Comparison of ENCODE assay signal across 9 cellular contexts in genomic region chr14:93081875-93082570, GRCh38. TPM values are rescaled to one million over a fixed set of nuclear protein-coding genes. Genes with fewer than 3 reads are reported as not detected.
A peak's percentile ranks its signal among the peaks of the same experiment; 100 is the strongest.
DNase-seq lines count a peak whose midpoint lies in the region; ATAC-seq and TF ChIP-seq lines count a peak whose summit lies in the region.
"Had no signal": no experiment of that assay in that cellular context is flagged by ENCODE, and none has a peak within 500 bp of the region (broad histone marks: within the 10 kb centered on the region; RNA-seq: fewer than 3 reads in every experiment).

No MANE protein-coding gene starts in this region.

- H3K4me3 Mint-ChIP-seq in activated CD4-positive, alpha-beta T cell treated with anti-CD3 and anti-CD28 coated beads, Interleukin-2, amount 10 ng/mL, durations not matched to agents 24 days and 14 days = no peak overlapping the region

- ATAC-seq in HG02885 (IDR thresholded peaks at IDR 0.05; ENCODE audit: poor library complexity, unreplicated experiment) = peak; percentile 70
- no peak for ATAC-seq in HG03280 (IDR thresholded peaks at IDR 0.05; ENCODE audit: unreplicated experiment)
- ATAC-seq in SK-N-SH treated with all-trans-retinoic acid at 6 μM for 48 hours = no peak

- no peaks in the 10 kb centered on the region for H3K9me3 Mint-ChIP-seq in activated CD4-positive, alpha-beta T cell treated with anti-CD3 and anti-CD28 coated beads, Interleukin-2, amount 10 ng/mL, durations not matched to agents 24 days and 14 days

- no peaks in the 10 kb centered on the region for H3K27me3 Mint-ChIP-seq in activated CD4-positive, alpha-beta T cell treated with anti-CD3 and anti-CD28 coated beads, Interleukin-2, amount 10 ng/mL, durations not matched to agents 24 days and 14 days

- intact Hi-C loops in activated CD4-positive, alpha-beta T cell treated with anti-CD3 and anti-CD28 coated beads, Interleukin-2, amount 10 ng/mL, durations not matched to agents 24 days and 14 days (cut with micrococcal nuclease) = no loop called here

- peaks cover 25% of the 10 kb centered on the region for H3K4me1 Mint-ChIP-seq in activated CD4-positive, alpha-beta T cell treated with anti-CD3 and anti-CD28 coated beads, Interleukin-2, amount 10 ng/mL, durations not matched to agents 24 days and 14 days

- no peak for DNase-seq in activated CD4-positive, alpha-beta T cell treated with anti-CD3 and anti-CD28 coated beads, Interleukin-2, amount 10 ng/mL, durations not matched to agents 24 days and 14 days
- peak; percentile 11 for DNase-seq in effector CD8-positive, alpha-beta T cell (lab: John Stamatoyannopoulos, UW)
- peak; percentile 47 to 50 for DNase-seq in stimulated activated CD8-positive, alpha-beta memory T cell treated with anti-CD3 and anti-CD28 coated beads, Interleukin-2, amount 100 ng/mL, for 48 hours (ENCODE audit: low read depth in 2 of 2)
- no peak for DNase-seq in CD1c-positive myeloid dendritic cell (ENCODE audit: extremely low spot score)
- DNase-seq: central memory CD4-positive, alpha-beta T cell; T1000 had no signal

- peaks cover 3% of the 10 kb centered on the region for H3K36me3 Mint-ChIP-seq in activated CD4-positive, alpha-beta T cell treated with anti-CD3 and anti-CD28 coated beads, Interleukin-2, amount 10 ng/mL, durations not matched to agents 24 days and 14 days (ENCODE audit: low read depth)

- H3K27ac Mint-ChIP-seq in activated CD4-positive, alpha-beta T cell treated with anti-CD3 and anti-CD28 coated beads, Interleukin-2, amount 10 ng/mL, durations not matched to agents 24 days and 14 days = peak overlapping the region; percentile 65

TF ChIP-seq in SK-N-SH treated with all-trans-retinoic acid at 6 μM for 48 hours, 23 proteins besides CTCF, POLR2A, EP300 and RAD21:
- no peak for TF ChIP-seq OSR1 (CRISPR knock-in tag; IDR thresholded peaks at IDR 0.05)
- TF ChIP-seq RARB (CRISPR knock-in tag; IDR thresholded peaks at IDR 0.05) = no peak
- TF ChIP-seq TSHZ2 (CRISPR knock-in tag; IDR thresholded peaks at IDR 0.05) = no peak
- TF ChIP-seq CREB5 (CRISPR knock-in tag; IDR thresholded peaks at IDR 0.05; ENCODE audit: low read depth) = no peak
- TF ChIP-seq ISL1 (CRISPR knock-in tag; IDR thresholded peaks at IDR 0.05) = no peak
- TF ChIP-seq POU6F1 (CRISPR knock-in tag; IDR thresholded peaks at IDR 0.05; ENCODE audit: borderline replicate concordance, low read depth) = no peak
- no peak for TF ChIP-seq ZFP30 (CRISPR knock-in tag; IDR thresholded peaks at IDR 0.05)
- TF ChIP-seq ESRRG (CRISPR knock-in tag; IDR thresholded peaks at IDR 0.05) = no peak
- TF ChIP-seq ZFP3 (CRISPR knock-in tag; IDR thresholded peaks at IDR 0.05) = no peak
- TF ChIP-seq ZNF70 (CRISPR knock-in tag; IDR thresholded peaks at IDR 0.05) = no peak
- TF ChIP-seq ZNF565 (CRISPR knock-in tag; conservative IDR thresholded peaks at IDR 0.05; ENCODE audit: low read depth) = no peak
- TF ChIP-seq SNAI2 (CRISPR knock-in tag; IDR thresholded peaks at IDR 0.05) = no peak
- TF ChIP-seq ZC3H10 (CRISPR knock-in tag; IDR thresholded peaks at IDR 0.05) = no peak
- TF ChIP-seq TCF4 (CRISPR knock-in tag; IDR thresholded peaks at IDR 0.05; ENCODE audit: borderline replicate concordance) = no peak
- no peak for TF ChIP-seq CSDC2 (CRISPR knock-in tag; IDR thresholded peaks at IDR 0.05)
- TF ChIP-seq PPARA (CRISPR knock-in tag; IDR thresholded peaks at IDR 0.05; ENCODE audit: borderline replicate concordance) = no peak
- TF ChIP-seq PATZ1 (CRISPR knock-in tag; IDR thresholded peaks at IDR 0.05; ENCODE audit: borderline replicate concordance) = no peak
- no peak for TF ChIP-seq ZNF8 (CRISPR knock-in tag; IDR thresholded peaks at IDR 0.05)
- TF ChIP-seq TOX (CRISPR knock-in tag; IDR thresholded peaks at IDR 0.05; ENCODE audit: borderline replicate concordance) = no peak
- no peak for TF ChIP-seq ARNTL (CRISPR knock-in tag; IDR thresholded peaks at IDR 0.05; ENCODE audit: borderline replicate concordance, low read depth)

RNA-seq across cellular contexts. Expression of gene ITPK1, which starts 33.7 kb away (rescaled TPM):
- 71.0 and 73.9 TPM in 2 replicates for total RNA-seq in activated CD4-positive, alpha-beta T cell treated with anti-CD3 and anti-CD28 coated beads, Interleukin-2, amount 10 ng/mL, durations not matched to agents 24 days and 14 days

Comparison
In these comparisons a context has a peak if more than half of its experiments do, and no peak if none do; other contexts are left out.
1. DNase-seq: peak in effector CD8-positive, alpha-beta T cell (single experiment) and stimulated activated CD8-positive, alpha-beta memory T cell treated with anti-CD3 and anti-CD28 coated beads, Interleukin-2, amount 100 ng/mL, for 48 hours (2 of 2); none in activated CD4-positive, alpha-beta T cell treated with anti-CD3 and anti-CD28 coated beads, Interleukin-2, amount 10 ng/mL, durations not matched to agents 24 days and 14 days (single experiment) and CD1c-positive myeloid dendritic cell (single experiment).